ENCODE assay signal across 9 cellular contexts in genomic region chr22:46798366-46799057, GRCh38. TPM values are rescaled to one million over a fixed set of nuclear protein-coding genes. Genes with fewer than 3 reads are reported as not detected.
DNase-seq lines count a peak whose midpoint lies in the region; ATAC-seq, FAIRE-seq and TF ChIP-seq lines count a peak whose summit lies in the region.
"Had no signal": no experiment of that assay in that cellular context is flagged by ENCODE, and none has a peak within 500 bp of the region (broad histone marks: within the 10 kb centered on the region; RNA-seq: fewer than 3 reads in every experiment).

No MANE protein-coding gene starts in this region.

- H3K79me2 ChIP-seq in K562 (ENCODE audit: control insufficient read depth, insufficient read depth, low read length) (no peaks in the 10 kb centered on the region), smooth muscle cell (ENCODE audit: low read depth) (no peaks in the 10 kb centered on the region)

- H2AFZ ChIP-seq in K562 (ENCODE audit: low read depth, low read length) (no peak overlapping the region), smooth muscle cell (ENCODE audit: low read depth) (no peak overlapping the region)

- TF ChIP-seq POLR2A in NB4 (IDR thresholded peaks at IDR 0.05; ENCODE audit: extremely low read depth, insufficient read length) (no peak), K562 (conservative IDR thresholded peaks at IDR 0.05) (no peak)

- TF ChIP-seq RAD21 in K562 (CRISPR knock-in tag; conservative IDR thresholded peaks at IDR 0.05 in 1 of 2, IDR thresholded peaks at IDR 0.05 in 1 of 2), result peak; percentile 69 to 91

- H3K4me2 ChIP-seq in K562 (ENCODE audit: insufficient read depth, low read length) (no peak overlapping the region), smooth muscle cell (no peak overlapping the region)

- peak; percentile 83 for DNase-seq in NB4 (ENCODE audit: low read depth)
- DNase-seq in UCSD-AML1 (lab: John Stamatoyannopoulos, UW; ENCODE audit: unreplicated experiment), result peak; percentile 42
- DNase-seq in K562 (ENCODE audit: extremely low read depth in 1 of 4, low spot score in 3 of 4), result peak; percentile 65 to 78 (median 73)
- DNase-seq in iPS DF 19.7 (ENCODE audit: low read depth, low spot score), result peak; percentile 45
- peak; percentile 38 for DNase-seq in smooth muscle cell (lab: John Stamatoyannopoulos, UW; ENCODE audit: unreplicated experiment)

- H3F3A ChIP-seq in smooth muscle cell (ENCODE audit: low read depth), result no peaks in the 10 kb centered on the region

- peak; percentile 84 for FAIRE-seq in K562 (lab: Jason Lieb, UNC)
- FAIRE-seq: islet of Langerhans had no signal

- H3K4me1 ChIP-seq in K562 (replicated peaks in 1 of 2; ENCODE audit: control insufficient read depth in 2 of 2, insufficient read depth in 2 of 2, low read length in 2 of 2) (peaks cover 2 to 28% of the 10 kb centered on the region in 2 experiments; a peak in 3 of 5 replicates), smooth muscle cell (ENCODE audit: low read depth) (no peaks in the 10 kb centered on the region)

- no peak for TF ChIP-seq EP300 in K562 (IDR thresholded peaks at IDR 0.05; ENCODE audit: low read length)

- peaks cover 1% of the 10 kb centered on the region for H3K9me1 ChIP-seq in K562 (ENCODE audit: control insufficient read depth, insufficient read depth, low read length)

- H3K4me3 ChIP-seq in NB4 (ENCODE audit: low read depth, low read length) (no peak overlapping the region), K562 (no peak overlapping the region), smooth muscle cell (no peak overlapping the region)

- intact Hi-C loops in K562 (cut with micrococcal nuclease), result no loop called here

- WGBS in K562 (ENCODE audit: insufficient coverage, low coverage, missing lambda C conversion rate), result 10% methylated on average over 14 of the region's 22 CpGs
- WGBS in smooth muscle cell (ENCODE audit: low lambda C conversion rate), result 33% methylated on average over 22 of the region's 22 CpGs

- no peaks in the 10 kb centered on the region for H3K9me3 ChIP-seq in K562 (replicated peaks; ENCODE audit: control insufficient read depth, insufficient read depth, low read depth, low read length)
- no peaks in the 10 kb centered on the region for H3K9me3 ChIP-seq in smooth muscle cell (replicated peaks; ENCODE audit: low read depth)

- H4K20me1 ChIP-seq in K562 (replicated peaks; ENCODE audit: control insufficient read depth, insufficient read depth, low read length) (peaks cover 12% of the 10 kb centered on the region; the same call in 1 of the 2 replicates), smooth muscle cell (ENCODE audit: low read depth) (peaks cover 50% of the 10 kb centered on the region)

- H3K36me3 ChIP-seq in K562 (ENCODE audit: control insufficient read depth, insufficient read depth, low read length) (peaks cover 28% of the 10 kb centered on the region; the same call in 2 of the 3 replicates), smooth muscle cell (ENCODE audit: low read depth) (no peaks in the 10 kb centered on the region)

- peak overlapping the region in 1 of 2 experiments; percentile 67; a peak in 1 of 4 replicates for H3K9ac ChIP-seq in K562 (ENCODE audit: insufficient read depth in 1 of 2, low read depth in 2 of 2, low read length in 2 of 2)
- no peak overlapping the region for H3K9ac ChIP-seq in smooth muscle cell (ENCODE audit: low read depth)

- no TSS peak for BruUV-seq in K562 (replicated peaks; lab: Mats Ljungman, UMichigan)

- peak; percentile 95 for ATAC-seq in K562
- ATAC-seq in GM18907 (IDR thresholded peaks at IDR 0.05; ENCODE audit: unreplicated experiment), result no peak
- ATAC-seq in HG03139 (IDR thresholded peaks at IDR 0.05; ENCODE audit: unreplicated experiment), result no peak

- CTCF ChIA-PET in K562 (lab: Yijun Ruan, JAX; ENCODE audit: low intra/inter-chr PET ratio), result interaction anchor here (0.8 to 1.5 kb wide), 2 partner anchors 38 to 198 kb away, joined by 3 to 4 read pairs; no protein-coding TSS in a partner anchor

- TF ChIP-seq CTCF in GM12874 (IDR thresholded peaks at IDR 0.05; ENCODE audit: insufficient read depth, low read depth, low read length) (peak; percentile 92), NB4 (IDR thresholded peaks at IDR 0.05; ENCODE audit: low read depth, low read length) (peak; percentile 88), K562 (IDR thresholded peaks at IDR 0.05 in 2 of 3, conservative IDR thresholded peaks at IDR 0.05 in 1 of 3; ENCODE audit: insufficient read depth in 2 of 3, low read depth in 1 of 3, low read length in 3 of 3) (peak; percentile 88 to 92 (median 92)), smooth muscle cell (IDR thresholded peaks at IDR 0.05; ENCODE audit: borderline replicate concordance, insufficient read depth, poor library complexity, severe bottlenecking) (peak; percentile 97)

- no peaks in the 10 kb centered on the region for H3K27me3 ChIP-seq in K562 (ENCODE audit: control insufficient read depth in 2 of 2, insufficient read depth in 2 of 2, low read length in 2 of 2)
- H3K27me3 ChIP-seq in smooth muscle cell (ENCODE audit: low read depth), result no peaks in the 10 kb centered on the region

- POLR2A ChIA-PET in K562 (lab: Yijun Ruan, JAX), result interaction anchor here (0.6 kb wide), 1 partner anchor 43 kb away, joined by 3 read pairs; no protein-coding TSS in a partner anchor

- in situ Hi-C loops in K562 (cut with MboI), result no loop called here

- no peak overlapping the region; the same call in 2 of the 3 replicates for H3K27ac ChIP-seq in K562 (ENCODE audit: extremely low read depth, low read depth, low read length)
- H3K27ac ChIP-seq in smooth muscle cell (ENCODE audit: low read depth), result no peak overlapping the region

TF ChIP-seq in K562, 482 proteins besides CTCF, POLR2A, EP300 and RAD21 (continues in another document):
- TF ChIP-seq MAZ (CRISPR knock-in tag; conservative IDR thresholded peaks at IDR 0.05 in 1 of 2, IDR thresholded peaks at IDR 0.05 in 1 of 2), result peak in 1 of 2 experiments; percentile 40; a peak in 1 of 4 replicates
- 0 out of 2 replicates have a peak, but pooled peaks have one; percentile 36 for TF ChIP-seq RB1 (IDR thresholded peaks at IDR 0.05; ENCODE audit: low read depth)
- TF ChIP-seq E2F1 (CRISPR knock-in tag; IDR thresholded peaks at IDR 0.05), result no peak
- TF ChIP-seq TFAP4 (CRISPR knock-in tag; IDR thresholded peaks at IDR 0.05; ENCODE audit: borderline replicate concordance), result peak; percentile 22; the same call in 1 of the 2 replicates
- TF ChIP-seq ZNF274 (IDR thresholded peaks at IDR 0.05; ENCODE audit: borderline replicate concordance, low read depth, low read length), result no peak
- peak; percentile 64; the same call in 1 of the 2 replicates for TF ChIP-seq MYC (IDR thresholded peaks at IDR 0.05; ENCODE audit: low read depth, low read length)
- no peak for TF ChIP-seq MYC (CRISPR knock-in tag; IDR thresholded peaks at IDR 0.05; ENCODE audit: borderline replicate concordance, low read depth)
- no peak for TF ChIP-seq ERF (CRISPR knock-in tag; IDR thresholded peaks at IDR 0.05)
- TF ChIP-seq SMAD4 (CRISPR knock-in tag; conservative IDR thresholded peaks at IDR 0.05), result no peak
- peak; percentile 47; the same call in 1 of the 2 replicates for TF ChIP-seq MAX (CRISPR knock-in tag; IDR thresholded peaks at IDR 0.05)
- TF ChIP-seq BCOR (IDR thresholded peaks at IDR 0.05), result no peak

RNA-seq across cellular contexts. Expression of gene TBC1D22A, which starts 36.1 kb away (rescaled TPM):
- total RNA-seq in K562 (2011; cell fraction: chromatin; rRNA removed; ENCODE audit: low replicate concordance), result 31.5 and 43.3 TPM in 2 replicates
- 21.1 and 22.2 TPM in 2 replicates for total RNA-seq in K562 (2011; cell fraction: nucleolus; rRNA removed)
- 21.2 and 22.4 TPM in 2 replicates for total RNA-seq in K562 (2011; cell fraction: nucleoplasm; rRNA removed)
- total RNA-seq in K562 (2014; rRNA removed) (5.2 and 8.2 TPM in 2 replicates), K562 (2014; rRNA removed; fragmentation: Illumina TruSeq; extraction: Trizol) (1.9 and 2.4 TPM in 2 replicates), K562 (2015; rRNA removed; fragmentation: Illumina TruSeq; extraction: Trizol) (3.1 and 3.3 TPM in 2 replicates), K562 (2021) (11.5 and 12.6 TPM in 2 replicates), smooth muscle cell (7.2 and 12.5 TPM in 2 replicates)
- polyA plus RNA-seq in K562 (2011; rRNA removed) (7.5 and 10.0 TPM in 2 replicates), K562 (2014; fragmentation: Illumina TruSeq; extraction: Trizol) (5.6 and 5.8 TPM in 2 replicates), K562 (2014; fragmentation: Nextera tagmentation; extraction: Ambion mirVana) (under 1 TPM; 0.20 to 0.34 TPM), K562 (2014; rRNA removed) (7.1 and 7.9 TPM in 2 replicates), smooth muscle cell (14.4 and 19.2 TPM in 2 replicates)
- polyA plus RNA-seq in K562 (2011; cell fraction: cytosol; rRNA removed), result 7.8 and 8.5 TPM in 2 replicates
- polyA plus RNA-seq in K562 (2011; cell fraction: nucleus; rRNA removed), result 9.0 and 10.7 TPM in 2 replicates
- polyA plus RNA-seq in K562 (2012), result 8.6 and 10.2 TPM in 2 replicates
- polyA minus RNA-seq in K562 (2011; rRNA and poly(A)+ RNA removed), result 8.5 and 9.0 TPM in 2 replicates
- 5.6 and 15.4 TPM in 2 replicates for polyA minus RNA-seq in K562 (2011; cell fraction: cytosol; rRNA and poly(A)+ RNA removed)
- polyA minus RNA-seq in K562 (2011; cell fraction: nucleus; rRNA and poly(A)+ RNA removed), result 7.1 and 12.8 TPM in 2 replicates
